15 cellular contexts compared by ENCODE assay signal in the genomic region with DNA sequence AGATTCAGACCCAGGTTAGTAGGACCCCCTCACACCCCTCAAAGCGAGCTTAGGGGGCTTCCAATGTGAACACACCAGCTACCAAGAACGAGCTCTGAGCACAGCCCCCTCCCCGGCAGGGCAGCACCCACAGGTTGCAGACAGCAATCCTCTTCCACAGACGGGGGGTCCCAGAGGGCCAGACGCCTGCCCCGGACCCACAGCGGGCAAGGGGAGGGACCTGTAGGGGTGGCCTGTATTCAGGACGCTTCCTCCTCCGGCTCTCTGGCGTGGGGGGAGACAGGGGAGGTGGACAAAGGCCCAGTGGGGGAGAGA.
DNase-seq lines count a peak whose midpoint lies in the region; TF ChIP-seq lines count a peak whose summit lies in the region.
"Had no signal": no experiment of that assay in that cellular context is flagged by ENCODE, and none has a peak within 500 bp of the region (broad histone marks: within the 10 kb centered on the region; RNA-seq: fewer than 3 reads in every experiment).

No MANE protein-coding gene starts in this region.

- DNase-seq in GM10266 (ENCODE audit: extremely low spot score) (peak; percentile 38), coronary artery (ENCODE audit: low spot score) (no peak), OCI-M1 (lab: John Stamatoyannopoulos, UW) (no peak), foreskin melanocyte (no peak), NCI-H524 treated with DMSO at 0.1 percent for 48 hours (lab: John Stamatoyannopoulos, UW) (no peak)
- DNase-seq: activated CD8-positive, alpha-beta memory T cell treated with anti-CD3 and anti-CD28 coated beads for 24 hours; activated gamma-delta T cell; AML-193; effector memory CD8-positive, alpha-beta T cell; foreskin keratinocyte; NCI-H1436 treated with DMSO at 0.1 percent for 48 hours; NCI-H446 treated with DMSO at 0.1 percent for 48 hours; stimulated activated CD4-positive, alpha-beta T cell treated with anti-CD3 and anti-CD28 coated beads, Interleukin-1b, Interleukin-23, amount 100 ng/mL, for 48 hours had no signal

- peaks cover 58% of the 10 kb centered on the region for H3K4me1 ChIP-seq in neuron (ENCODE audit: insufficient read depth, low read length)
- H3K4me1 ChIP-seq: foreskin keratinocyte had no signal

- H3K4me3 ChIP-seq in coronary artery (peak overlapping the region; percentile 40), neuron (ENCODE audit: low read length) (peak overlapping the region; percentile 2)

- H3K27ac ChIP-seq in coronary artery: peak overlapping the region in 1 of 2 donors; percentile 21
- H3K27ac ChIP-seq: foreskin keratinocyte, KMS-11 had no signal

- no peaks in the 10 kb centered on the region for H3K9me3 ChIP-seq in neuron (ENCODE audit: low read length)

- H3K27me3 ChIP-seq in neuron (ENCODE audit: insufficient read depth, low read length): no peaks in the 10 kb centered on the region

- TF ChIP-seq CTCF in GM10266 (IDR thresholded peaks at IDR 0.05; ENCODE audit: control insufficient read depth, insufficient read depth, low read depth, missing control alignments) (no peak), coronary artery (IDR thresholded peaks at IDR 0.05) (no peak)

- peaks cover 54% of the 10 kb centered on the region for H3K36me3 ChIP-seq in neuron (ENCODE audit: insufficient read depth, low read length)

- H2AFZ ChIP-seq in neuron (ENCODE audit: low read depth, low read length): no peak overlapping the region
